Comparison of ENCODE assay signal across 8 cellular contexts in genomic region chr3:183636221-183637105, GRCh38. TPM values are rescaled to one million over a fixed set of nuclear protein-coding genes. Genes with fewer than 3 reads are reported as not detected.
A peak's percentile ranks its signal among the peaks of the same experiment; 100 is the strongest.
DNase-seq lines count a peak whose midpoint lies in the region; ATAC-seq, FAIRE-seq and TF ChIP-seq lines count a peak whose summit lies in the region.

No MANE protein-coding gene starts in this region.

- no peak for TF ChIP-seq CTCF in Caco-2 (IDR thresholded peaks at IDR 0.05; ENCODE audit: insufficient read depth in 1 of 2, low read depth in 1 of 2, low read length in 1 of 2, severe bottlenecking in 1 of 2, unreplicated experiment in 1 of 2)
- no peak for TF ChIP-seq CTCF in H1 (IDR thresholded peaks at IDR 0.05; ENCODE audit: control extremely low read depth in 1 of 3, insufficient read depth in 1 of 3, low read depth in 1 of 3, low read length in 3 of 3)

- no peak overlapping the region for H3K23ac ChIP-seq in H1 (ENCODE audit: insufficient read length)

- H3K18ac ChIP-seq in H1 (ENCODE audit: extremely low read depth, low read length), result peak overlapping the region; percentile 55

- H2BK12ac ChIP-seq in H1 (ENCODE audit: low read depth, low read length), result no peak overlapping the region

- no peaks in the 10 kb centered on the region for H3K27me3 Mint-ChIP-seq in Caco-2 (ENCODE audit: insufficient read depth, unreplicated experiment)
- no peaks in the 10 kb centered on the region for H3K27me3 Mint-ChIP-seq in activated CD8-positive, alpha-beta memory T cell treated with anti-CD3 and anti-CD28 coated beads, Interleukin-2, amount 10 ng/mL, durations not matched to agents 7 days and 5 days
- no peaks in the 10 kb centered on the region for H3K27me3 Mint-ChIP-seq in memory B cell

- no peaks in the 10 kb centered on the region for H3K27me3 ChIP-seq in Caco-2 (replicated peaks; ENCODE audit: control insufficient read depth, insufficient read depth, low read length)
- H3K27me3 ChIP-seq in H1 (replicated peaks in 1 of 4; ENCODE audit: control insufficient read depth in 3 of 4, extremely low read depth in 1 of 4, insufficient read depth in 3 of 4, low read length in 3 of 4), result no peaks in the 10 kb centered on the region

- peak overlapping the region; percentile 84 to 92 (median 90) for H3K9ac ChIP-seq in H1 (replicated peaks in 1 of 4; ENCODE audit: extremely low read depth in 1 of 4, low read depth in 3 of 4, low read length in 3 of 4)

- FAIRE-seq in HTR-8/SVneo (lab: Jason Lieb, UNC), result peak; percentile 91
- no peak for FAIRE-seq in H1 (lab: Jason Lieb, UNC)

- peak overlapping the region; percentile 46 for H3K56ac ChIP-seq in H1 (replicated peaks; ENCODE audit: insufficient read length, low read depth, low read length)

- POLR2A ChIA-PET in Caco-2 (lab: Charles Lee) (interaction anchor here (0.6 to 1.9 kb wide), 4 partner anchors 10 to 582 kb away, joined by 3 to 9 read pairs (median 4); partner anchors contain the start of gene YEATS2), H1 (lab: Charles Lee; ENCODE audit: partially characterized antibody) (interaction anchor here (1.0 to 4.5 kb wide), 11 partner anchors 10 to 209 kb away, joined by 3 to 33 read pairs (median 3); partner anchors contain the start of gene YEATS2)

- intact Hi-C loops in Caco-2 (cut with micrococcal nuclease; ENCODE audit: unreplicated experiment), result loop anchor here (2.0 to 5.0 kb wide), 4 partner anchors 62 to 169 kb away; no protein-coding TSS in a partner anchor

- H3K4me1 Mint-ChIP-seq in Caco-2 (ENCODE audit: low read depth, unreplicated experiment), result no peaks in the 10 kb centered on the region
- peaks cover 29% of the 10 kb centered on the region for H3K4me1 Mint-ChIP-seq in activated CD8-positive, alpha-beta memory T cell treated with anti-CD3 and anti-CD28 coated beads, Interleukin-2, amount 10 ng/mL, durations not matched to agents 7 days and 5 days
- H3K4me1 Mint-ChIP-seq in memory B cell, result peaks cover 14% of the 10 kb centered on the region

- WGBS in H1 (ENCODE audit: extremely low coverage in 1 of 2, insufficient coverage in 1 of 2, insufficient read length in 1 of 2, insufficient replicate concordance in 2 of 2, low coverage in 1 of 2, low lambda C conversion rate in 2 of 2, missing lambda C conversion rate in 1 of 2), 2 experiments, result 1% methylated on average over 57 of the region's 84 CpGs; no CpG with 5 or more reads in 1 of the 2 experiments

- TF ChIP-seq POLR2A in H1 (IDR thresholded peaks at IDR 0.05; ENCODE audit: control extremely low read depth in 1 of 2, low read depth in 2 of 2, low read length in 2 of 2), result peak; percentile 60 to 63

- peak overlapping the region; percentile 85 for H4K5ac ChIP-seq in H1 (ENCODE audit: insufficient read length, low read depth, low read length)

- no peak overlapping the region for H2BK120ac ChIP-seq in H1 (replicated peaks; ENCODE audit: low read depth, low read length)

- no peak for TF ChIP-seq RAD21 in H1 (IDR thresholded peaks at IDR 0.05 in 1 of 2, conservative IDR thresholded peaks at IDR 0.05 in 1 of 2; ENCODE audit: low read depth in 2 of 2, low read length in 2 of 2)

- no TSS peak for BruUV-seq in Caco-2 (replicated peaks; lab: Mats Ljungman, UMichigan)

- no peak overlapping the region for H2BK20ac ChIP-seq in H1 (ENCODE audit: low read length)

- H2BK15ac ChIP-seq in H1 (ENCODE audit: low read length), result no peak overlapping the region

- no peaks in the 10 kb centered on the region for H3K79me1 ChIP-seq in H1 (ENCODE audit: low read depth, low read length)

- no peak overlapping the region for H2AK5ac ChIP-seq in H1 (ENCODE audit: low read depth, low read length)

- peak; percentile 96 to 97 for DNase-seq in Caco-2
- peak; percentile 93 for DNase-seq in HTR-8/SVneo (ENCODE audit: insufficient read length, low spot score)
- DNase-seq in NOMO-1 treated with DMSO at 0.1 percent for 48 hours (lab: John Stamatoyannopoulos, UW; ENCODE audit: unreplicated experiment), result peak; percentile 100
- DNase-seq in activated CD8-positive, alpha-beta memory T cell treated with anti-CD3 and anti-CD28 coated beads, Interleukin-2, amount 10 ng/mL, durations not matched to agents 7 days and 5 days, result peak; percentile 97
- DNase-seq in H1 (ENCODE audit: low read depth in 1 of 2, low spot score in 2 of 2), result peak; percentile 91 to 93
- peak; percentile 83 to 92 for DNase-seq in memory B cell (ENCODE audit: low spot score in 2 of 2)
- DNase-seq in stimulated activated CD8-positive, alpha-beta memory T cell treated with anti-CD3 and anti-CD28 coated beads, Interleukin-12 subunit alpha, Interleukin-12 subunit beta, amount 100 ng/mL, for 1 hour (ENCODE audit: low read depth), result peak; percentile 82

- CTCF ChIA-PET in Caco-2 (lab: Charles Lee), result interaction anchor here (0.8 to 1.3 kb wide), 2 partner anchors 61 to 131 kb away, joined by 4 to 5 read pairs; partner anchors contain the start of gene YEATS2
- CTCF ChIA-PET in activated CD8-positive, alpha-beta memory T cell treated with anti-CD3 and anti-CD28 coated beads, Interleukin-2, amount 10 ng/mL, durations not matched to agents 7 days and 5 days (lab: Charles Lee), result interaction anchor here (0.9 to 2.6 kb wide), 6 partner anchors 9 to 131 kb away, joined by 3 to 8 read pairs (median 5); partner anchors contain the start of gene YEATS2
- CTCF ChIA-PET in H1 (lab: Charles Lee; ENCODE audit: partially characterized antibody), result interaction anchor here (0.5 to 1.4 kb wide), 5 partner anchors 13 to 226 kb away, joined by 3 to 7 read pairs (median 3); no protein-coding TSS in a partner anchor

- no peaks in the 10 kb centered on the region for H4K20me1 ChIP-seq in H1 (replicated peaks in 1 of 2; ENCODE audit: control insufficient read depth in 1 of 2, insufficient read depth in 2 of 2, low read length in 2 of 2)

- H3K36me3 ChIP-seq in Caco-2 (ENCODE audit: control insufficient read depth, insufficient read depth, low read length) (no peaks in the 10 kb centered on the region), H1 (ENCODE audit: control insufficient read depth in 2 of 4, insufficient read depth in 4 of 4, low read length in 3 of 4) (no peaks in the 10 kb centered on the region)

- H3K27ac Mint-ChIP-seq in Caco-2 (ENCODE audit: unreplicated experiment) (peak overlapping the region; percentile 84), memory B cell (peak overlapping the region; percentile 97)
- peak overlapping the region; percentile 89 for H3K27ac Mint-ChIP-seq in activated CD8-positive, alpha-beta memory T cell treated with anti-CD3 and anti-CD28 coated beads, Interleukin-2, amount 10 ng/mL, durations not matched to agents 7 days and 5 days

- TF ChIP-seq EP300 in H1 (IDR thresholded peaks at IDR 0.05; ENCODE audit: borderline replicate concordance in 1 of 2, low read depth in 2 of 2, low read length in 2 of 2), result no peak

- peaks cover 2% of the 10 kb centered on the region; the same call in 1 of the 2 replicates for H3K23me2 ChIP-seq in H1 (ENCODE audit: low read depth, low read length)

- H3K4me3 Mint-ChIP-seq in Caco-2 (ENCODE audit: unreplicated experiment) (peak overlapping the region; percentile 82), memory B cell (peak overlapping the region; percentile 96)
- peak overlapping the region; percentile 83 for H3K4me3 Mint-ChIP-seq in activated CD8-positive, alpha-beta memory T cell treated with anti-CD3 and anti-CD28 coated beads, Interleukin-2, amount 10 ng/mL, durations not matched to agents 7 days and 5 days

- no peaks in the 10 kb centered on the region for H3K9me3 ChIP-seq in Caco-2
- no peaks in the 10 kb centered on the region for H3K9me3 ChIP-seq in H1 (ENCODE audit: insufficient read depth in 2 of 2, low read depth in 1 of 2, low read length in 1 of 2)

- peak overlapping the region; percentile 55 for H2BK5ac ChIP-seq in H1 (ENCODE audit: low read depth, low read length)

- H3K27ac ChIP-seq in H1 (ENCODE audit: low read depth, low read length), result peak overlapping the region; percentile 82

- peak overlapping the region; percentile 34 for H4K91ac ChIP-seq in H1 (replicated peaks; ENCODE audit: insufficient read length, low read length)

- peaks cover 19% of the 10 kb centered on the region for H3K36me3 Mint-ChIP-seq in Caco-2 (ENCODE audit: insufficient read depth, unreplicated experiment)
- H3K36me3 Mint-ChIP-seq in activated CD8-positive, alpha-beta memory T cell treated with anti-CD3 and anti-CD28 coated beads, Interleukin-2, amount 10 ng/mL, durations not matched to agents 7 days and 5 days, result no peaks in the 10 kb centered on the region
- H3K36me3 Mint-ChIP-seq in memory B cell, result peaks cover 1% of the 10 kb centered on the region

- peak overlapping the region; percentile 61; the same call in 1 of the 2 replicates for H2AFZ ChIP-seq in H1 (ENCODE audit: low read length)

- H3K4me2 ChIP-seq in H1 (ENCODE audit: insufficient read depth in 1 of 2, low read depth in 2 of 2, low read length in 2 of 2), result peak overlapping the region; percentile 69 to 79

- peak overlapping the region; percentile 71; the same call in 1 of the 2 replicates for H4K8ac ChIP-seq in H1 (ENCODE audit: extremely low read depth, insufficient read depth, low read length)

- H3K4ac ChIP-seq in H1 (replicated peaks; ENCODE audit: insufficient read length, low read depth, low read length), result peak overlapping the region; percentile 21

- no peaks in the 10 kb centered on the region for H3K9me3 Mint-ChIP-seq in Caco-2 (ENCODE audit: unreplicated experiment)
- H3K9me3 Mint-ChIP-seq in activated CD8-positive, alpha-beta memory T cell treated with anti-CD3 and anti-CD28 coated beads, Interleukin-2, amount 10 ng/mL, durations not matched to agents 7 days and 5 days (ENCODE audit: low read depth), result no peaks in the 10 kb centered on the region
- no peaks in the 10 kb centered on the region for H3K9me3 Mint-ChIP-seq in memory B cell

- H3K4me3 ChIP-seq in Caco-2 (ENCODE audit: low read depth, low read length) (peak overlapping the region; percentile 100), H1 (ENCODE audit: extremely low read depth in 1 of 4, insufficient read depth in 2 of 4, low read depth in 3 of 4, low read length in 4 of 4) (peak overlapping the region; percentile 77 to 96 (median 82))

- H3K14ac ChIP-seq in H1 (ENCODE audit: insufficient read length), result no peak overlapping the region

- peak; percentile 76 for ATAC-seq in GM21381 (IDR thresholded peaks at IDR 0.05; ENCODE audit: unreplicated experiment)
- ATAC-seq in activated CD8-positive, alpha-beta memory T cell treated with anti-CD3 and anti-CD28 coated beads, Interleukin-2, amount 10 ng/mL, durations not matched to agents 7 days and 5 days, result peak; percentile 85
- peak; percentile 71 for ATAC-seq in memory B cell (ENCODE audit: low read depth)

- no peaks in the 10 kb centered on the region for H3K4me1 ChIP-seq in Caco-2
- H3K4me1 ChIP-seq in H1 (replicated peaks in 1 of 4; ENCODE audit: control insufficient read depth in 3 of 4, insufficient read depth in 4 of 4, low read length in 3 of 4), result no peaks in the 10 kb centered on the region

- peaks cover 0 to 37% of the 10 kb centered on the region in 2 experiments; a peak in 2 of 4 replicates for H3K79me2 ChIP-seq in H1 (ENCODE audit: control insufficient read depth in 1 of 2, insufficient read depth in 2 of 2, low read length in 2 of 2)

RNA-seq across cellular contexts. Expression of gene KLHL24, which starts 1.0 kb away (rescaled TPM):
- total RNA-seq in Caco-2 (2022), result 16.8 and 17.6 TPM in 2 replicates
- 10 to 100 TPM; 14.4 to 16.9 TPM for total RNA-seq in activated CD8-positive, alpha-beta memory T cell treated with anti-CD3 and anti-CD28 coated beads, Interleukin-2, amount 10 ng/mL, durations not matched to agents 7 days and 5 days
- 33.5 and 36.2 TPM in 2 replicates for total RNA-seq in H1 (2021; fragmentation: NEBNext Ultra II Directional; extraction: Animal tissue kit (Norgen Biotek cat#: 25700))
- 11.2 and 12.5 TPM in 2 replicates for polyA plus RNA-seq in H1 (2011; rRNA removed)
- polyA plus RNA-seq in H1 (2011; cell fraction: cytosol; rRNA removed), result 14.2 TPM
- polyA plus RNA-seq in H1 (2011; cell fraction: nucleus; rRNA removed), result 7.8 TPM
- 11.8 to 14.7 TPM (median 12.9 TPM) in 4 replicates for polyA plus RNA-seq in H1 (2012, experiment 1 of 2)
- 2.4 TPM for polyA plus RNA-seq in H1 (2012, experiment 2 of 2)
- 10.6 TPM for polyA plus RNA-seq in H1 (2013, experiment 1 of 2)
- polyA plus RNA-seq in H1 (2013, experiment 2 of 2), result 9.7 TPM
- 66.1 and 75.7 TPM in 2 replicates for polyA minus RNA-seq in H1 (2011; rRNA and poly(A)+ RNA removed)
- polyA minus RNA-seq in H1 (2011; cell fraction: cytosol; rRNA and poly(A)+ RNA removed), result 33.3 TPM
- 57.9 TPM for polyA minus RNA-seq in H1 (2011; cell fraction: nucleus; rRNA and poly(A)+ RNA removed)

Comparison
In these comparisons a context has a peak if more than half of its experiments do, and no peak if none do; other contexts are left out.
1. Peak in every context shown above with its lines: DNase-seq, ATAC-seq, H3K4me3 ChIP-seq and H3K27ac ChIP-seq.